Comparison of ENCODE assay signal across 8 cellular contexts in the genomic region with DNA sequence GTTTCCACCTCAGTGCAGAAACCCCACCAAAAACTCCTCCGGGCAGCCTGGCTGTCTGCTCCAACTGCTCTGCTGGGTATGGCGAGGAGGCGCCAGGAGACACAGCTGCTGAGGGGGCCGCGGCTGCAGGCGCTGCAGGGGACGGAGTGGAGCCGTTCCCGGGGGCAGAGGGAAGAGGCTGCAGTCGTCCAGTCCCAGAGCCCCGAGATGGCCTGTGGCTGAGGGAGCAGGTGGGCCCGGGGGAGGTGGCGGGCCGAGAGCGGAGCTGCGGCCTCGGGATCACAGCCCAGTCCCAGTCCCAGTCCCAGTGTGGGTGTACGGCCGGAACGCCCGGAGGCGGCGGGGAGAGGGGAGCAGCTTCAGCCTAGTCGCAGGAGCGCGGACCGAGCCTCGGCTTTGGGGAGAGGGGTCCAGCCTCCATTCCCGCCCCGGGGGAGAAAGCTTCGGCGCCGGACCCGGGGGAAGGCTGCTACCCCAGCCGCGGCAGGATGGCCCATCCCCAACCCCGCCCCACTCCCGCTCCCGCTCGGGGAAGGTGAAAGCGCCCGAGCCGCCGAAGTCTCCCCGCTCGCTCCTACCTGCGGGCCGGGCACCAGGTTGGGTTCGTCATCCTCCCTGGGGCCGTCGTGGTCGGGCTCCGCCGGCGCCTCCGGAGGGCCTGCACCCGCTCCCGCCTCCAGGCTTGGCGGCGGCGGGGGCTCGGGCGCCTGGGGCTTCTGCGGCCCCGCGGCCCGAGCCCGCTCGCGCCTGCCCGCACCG. TPM values are rescaled to one million over a fixed set of nuclear protein-coding genes. Genes with fewer than 3 reads are reported as not detected.
DNase-seq lines count a peak whose midpoint lies in the region; ATAC-seq and TF ChIP-seq lines count a peak whose summit lies in the region.

No MANE protein-coding gene starts in this region.

- H3K4me1 ChIP-seq in liver (ENCODE audit: control insufficient read depth in 4 of 4, insufficient read depth in 4 of 4, low read length in 3 of 4), result peaks cover 9 to 21% (median 18%) of the 10 kb centered on the region in 4 donors

- under 1% methylated on average over 72 of the region's 72 CpGs for WGBS in liver

- H3K36me3 ChIP-seq in liver (ENCODE audit: control insufficient read depth in 4 of 4, insufficient read depth in 3 of 4, low read depth in 1 of 4, low read length in 3 of 4), result peaks cover 0 to 4% (median 3%) of the 10 kb centered on the region in 4 donors

- TF ChIP-seq CTCF in AG10803 (conservative IDR thresholded peaks at IDR 0.05; ENCODE audit: low read length) (no peak), VCaP (conservative IDR thresholded peaks at IDR 0.05) (no peak), choroid plexus epithelial cell (conservative IDR thresholded peaks at IDR 0.05; ENCODE audit: low read depth, low read length) (no peak), liver (IDR thresholded peaks at IDR 0.05; ENCODE audit: low read depth, low read length, missing input control) (no peak)

- DNase-seq in AG10803 (ENCODE audit: low read depth) (no peak), choroid plexus epithelial cell (ENCODE audit: low read depth) (no peak), NOMO-1 treated with dmso at 0.1 percent for 144 hours (lab: John Stamatoyannopoulos, UW; ENCODE audit: unreplicated experiment) (no peak)
- DNase-seq in stimulated activated CD4-positive, alpha-beta T cell treated with anti-CD3 and anti-CD28 coated beads, Interleukin-4, amount 100 ng/mL, for 48 hours (ENCODE audit: low read depth in 2 of 2), result peak; percentile 20 to 37

- no peaks in the 10 kb centered on the region for H3K27me3 ChIP-seq in liver (ENCODE audit: control insufficient read depth in 4 of 4, insufficient read depth in 4 of 4, low read length in 3 of 4)

- H3K27ac ChIP-seq in VCaP, result peak overlapping the region; percentile 93
- peak overlapping the region; percentile 70 to 77 for H3K27ac ChIP-seq in liver (ENCODE audit: low read depth in 1 of 2, low read length in 2 of 2)

- no peaks in the 10 kb centered on the region for H3K9me3 ChIP-seq in liver (ENCODE audit: control insufficient read depth in 4 of 4, low read length in 3 of 4)

- no peak for TF ChIP-seq RAD21 in liver (IDR thresholded peaks at IDR 0.05)

- ATAC-seq in GM19035 (IDR thresholded peaks at IDR 0.05; ENCODE audit: unreplicated experiment) (peak; percentile 40), HG03159 (IDR thresholded peaks at IDR 0.05; ENCODE audit: unreplicated experiment) (peak; percentile 39)

- H3K4me3 ChIP-seq in AG10803 (ENCODE audit: low read length) (peak overlapping the region; percentile 80), choroid plexus epithelial cell (ENCODE audit: low read depth, low read length) (peak overlapping the region; percentile 85), liver (ENCODE audit: low read depth in 1 of 3, low read length in 3 of 3) (peak overlapping the region; percentile 69 to 98 (median 92))

- H3K9ac ChIP-seq in liver (ENCODE audit: low read depth in 1 of 2, low read length in 2 of 2), result peak overlapping the region in 1 of 2 donors; percentile 54

TF ChIP-seq in liver, 16 proteins besides CTCF, POLR2A, EP300 and RAD21:
- TF ChIP-seq GABPA (IDR thresholded peaks at IDR 0.05 in 1 of 2, conservative IDR thresholded peaks at IDR 0.05 in 1 of 2) (no peak), FOXA1 (IDR thresholded peaks at IDR 0.05) (no peak), JUND (IDR thresholded peaks at IDR 0.05) (no peak), SP1 (IDR thresholded peaks at IDR 0.05) (no peak), NR2F2 (IDR thresholded peaks at IDR 0.05) (no peak)
- TF ChIP-seq, protein P1, sequence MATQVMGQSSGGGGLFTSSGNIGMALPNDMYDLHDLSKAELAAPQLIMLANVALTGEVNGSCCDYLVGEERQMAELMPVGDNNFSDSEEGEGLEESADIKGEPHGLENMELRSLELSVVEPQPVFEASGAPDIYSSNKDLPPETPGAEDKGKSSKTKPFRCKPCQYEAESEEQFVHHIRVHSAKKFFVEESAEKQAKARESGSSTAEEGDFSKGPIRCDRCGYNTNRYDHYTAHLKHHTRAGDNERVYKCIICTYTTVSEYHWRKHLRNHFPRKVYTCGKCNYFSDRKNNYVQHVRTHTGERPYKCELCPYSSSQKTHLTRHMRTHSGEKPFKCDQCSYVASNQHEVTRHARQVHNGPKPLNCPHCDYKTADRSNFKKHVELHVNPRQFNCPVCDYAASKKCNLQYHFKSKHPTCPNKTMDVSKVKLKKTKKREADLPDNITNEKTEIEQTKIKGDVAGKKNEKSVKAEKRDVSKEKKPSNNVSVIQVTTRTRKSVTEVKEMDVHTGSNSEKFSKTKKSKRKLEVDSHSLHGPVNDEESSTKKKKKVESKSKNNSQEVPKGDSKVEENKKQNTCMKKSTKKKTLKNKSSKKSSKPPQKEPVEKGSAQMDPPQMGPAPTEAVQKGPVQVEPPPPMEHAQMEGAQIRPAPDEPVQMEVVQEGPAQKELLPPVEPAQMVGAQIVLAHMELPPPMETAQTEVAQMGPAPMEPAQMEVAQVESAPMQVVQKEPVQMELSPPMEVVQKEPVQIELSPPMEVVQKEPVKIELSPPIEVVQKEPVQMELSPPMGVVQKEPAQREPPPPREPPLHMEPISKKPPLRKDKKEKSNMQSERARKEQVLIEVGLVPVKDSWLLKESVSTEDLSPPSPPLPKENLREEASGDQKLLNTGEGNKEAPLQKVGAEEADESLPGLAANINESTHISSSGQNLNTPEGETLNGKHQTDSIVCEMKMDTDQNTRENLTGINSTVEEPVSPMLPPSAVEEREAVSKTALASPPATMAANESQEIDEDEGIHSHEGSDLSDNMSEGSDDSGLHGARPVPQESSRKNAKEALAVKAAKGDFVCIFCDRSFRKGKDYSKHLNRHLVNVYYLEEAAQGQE (IDR thresholded peaks at IDR 0.05), result no peak
- TF ChIP-seq, protein P2, sequence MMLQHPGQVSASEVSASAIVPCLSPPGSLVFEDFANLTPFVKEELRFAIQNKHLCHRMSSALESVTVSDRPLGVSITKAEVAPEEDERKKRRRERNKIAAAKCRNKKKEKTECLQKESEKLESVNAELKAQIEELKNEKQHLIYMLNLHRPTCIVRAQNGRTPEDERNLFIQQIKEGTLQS (IDR thresholded peaks at IDR 0.05), result no peak

RNA-seq across cellular contexts. Expression of gene FAM193B, which starts 0.5 kb away (rescaled TPM):
- total RNA-seq in liver, result 10 to 100 TPM; 14.3 to 31.8 TPM
- polyA plus RNA-seq in liver, result 10 to 100 TPM; 15.5 to 16.2 TPM

RNA-seq across cellular contexts. Expression of gene DDX41, which starts 37.1 kb away (rescaled TPM):
- total RNA-seq in liver, result 10 to 100 TPM; 42.4 to 58.5 TPM
- 10 to 100 TPM; 20.4 to 48.7 TPM for polyA plus RNA-seq in liver

RNA-seq across cellular contexts. Expression of gene TMED9, which starts 38.2 kb away (rescaled TPM):
- 100 to 1,000 TPM in 1 of 2 donors, 10 to 100 TPM in 1; 68.8 to 143 TPM for total RNA-seq in liver
- polyA plus RNA-seq in liver, result 100 to 1,000 TPM in 1 of 2 donors, 10 to 100 TPM in 1; 66.7 to 234 TPM

RNA-seq across cellular contexts. Expression of gene DOK3, which starts 44.2 kb away (rescaled TPM):
- total RNA-seq in liver, result 10 to 100 TPM; 10.2 to 19.2 TPM
- polyA plus RNA-seq in liver, result 1 to 10 TPM; 1.7 to 2.9 TPM

RNA-seq across cellular contexts. Expression of gene B4GALT7, which starts 46.1 kb away (rescaled TPM):
- 10 to 100 TPM; 12.6 to 18.7 TPM for total RNA-seq in liver
- 10 to 100 TPM in 1 of 2 donors, 1 to 10 TPM in 1; 8.1 to 19.7 TPM for polyA plus RNA-seq in liver

Comparison
In these comparisons a context has a peak if more than half of its experiments do, and no peak if none do; other contexts are left out.
1. DNase-seq: peak in stimulated activated CD4-positive, alpha-beta T cell treated with anti-CD3 and anti-CD28 coated beads, Interleukin-4, amount 100 ng/mL, for 48 hours (2 of 2); none in AG10803 (single experiment), choroid plexus epithelial cell (single experiment) and NOMO-1 treated with dmso at 0.1 percent for 144 hours (single experiment).
2. Peak in every context shown above with its lines, with median percentiles within 50 percentile points of each other: H3K4me3 ChIP-seq.